ENCODE assay signal across 7 cellular contexts in genomic region chr7:101125989-101126650, GRCh38. TPM values are rescaled to one million over a fixed set of nuclear protein-coding genes. Genes with fewer than 3 reads are reported as not detected.
DNase-seq lines count a peak whose midpoint lies in the region; ATAC-seq, FAIRE-seq and TF ChIP-seq lines count a peak whose summit lies in the region.

No MANE protein-coding gene starts in this region.

- peaks cover 2% of the 10 kb centered on the region for H3K9me1 ChIP-seq in keratinocyte (ENCODE audit: control insufficient read depth, extremely low read depth, insufficient read depth, low read length)

- H3K27ac ChIP-seq in keratinocyte (ENCODE audit: control insufficient read depth, insufficient read depth, low read length): peak overlapping the region; percentile 88
- H3K27ac ChIP-seq in stomach smooth muscle (ENCODE audit: low read length): no peak overlapping the region

- H3K4me3 ChIP-seq in keratinocyte (ENCODE audit: control insufficient read depth in 2 of 3, extremely low read depth in 1 of 3, insufficient read depth in 2 of 3, low read depth in 1 of 3, low read length in 3 of 3): peak overlapping the region in 2 of 3 experiments; percentile 2 to 86
- H3K4me3 ChIP-seq in stomach smooth muscle (ENCODE audit: low read length in 2 of 2): peak overlapping the region; percentile 62 to 70

- no peak for TF ChIP-seq CTCF in keratinocyte (optimal IDR thresholded peaks at IDR 0.05 in 1 of 3, IDR thresholded peaks at IDR 0.05 in 1 of 3, conservative IDR thresholded peaks at IDR 0.05 in 1 of 3; ENCODE audit: extremely low read depth in 1 of 3, insufficient read depth in 2 of 3, low read length in 3 of 3)

- H3K9me3 ChIP-seq in keratinocyte (ENCODE audit: control insufficient read depth, low read depth, low read length) (no peaks in the 10 kb centered on the region), stomach smooth muscle (ENCODE audit: control insufficient read depth in 2 of 2, low read length in 2 of 2) (no peaks in the 10 kb centered on the region)

- peak overlapping the region; percentile 58 for H2AFZ ChIP-seq in keratinocyte (ENCODE audit: control insufficient read depth, low read length)

- dilution Hi-C loops in keratinocyte (cut with MboI; ENCODE audit: extremely low pct_ligation_motif_present, low sequenced_read_pairs): no loop called here

- H3K4me1 ChIP-seq in keratinocyte (ENCODE audit: control insufficient read depth, extremely low read depth, insufficient read depth, low read length): peaks cover 49% of the 10 kb centered on the region
- H3K4me1 ChIP-seq in stomach smooth muscle (ENCODE audit: control insufficient read depth, insufficient read depth, low read length): peaks cover 41% of the 10 kb centered on the region

- DNase-seq in keratinocyte (ENCODE audit: low read depth, low spot score) (no peak), HTR-8/SVneo (ENCODE audit: insufficient read length, low spot score) (no peak)
- DNase-seq in effector CD4-positive, alpha-beta T cell: no peak

- H3K36me3 ChIP-seq in keratinocyte (ENCODE audit: control insufficient read depth in 2 of 2, extremely low read depth in 1 of 2, insufficient read depth in 2 of 2, low read length in 2 of 2) (peaks cover 13 to 23% of the 10 kb centered on the region in 2 experiments), stomach smooth muscle (ENCODE audit: control insufficient read depth in 2 of 2, insufficient read depth in 2 of 2, low read length in 2 of 2) (no peaks in the 10 kb centered on the region)

- peaks cover 24% of the 10 kb centered on the region for H3K4me1 Mint-ChIP-seq in activated T-helper 17 cell treated with anti-CD3 and anti-CD28 coated beads, Interleukin-2, amount 50 U/mL, for 72 hours

- peaks cover 17% of the 10 kb centered on the region for H3K79me2 ChIP-seq in keratinocyte (ENCODE audit: control insufficient read depth, insufficient read depth, low read length)

- peak; percentile 57 for ATAC-seq in GM19324 (IDR thresholded peaks at IDR 0.05; ENCODE audit: low FRiP score, unreplicated experiment)
- ATAC-seq in HG03520 (IDR thresholded peaks at IDR 0.05; ENCODE audit: unreplicated experiment): peak; percentile 44
- ATAC-seq in activated T-helper 17 cell treated with anti-CD3 and anti-CD28 coated beads, Interleukin-2, amount 50 U/mL, for 72 hours (replicated peaks): peak; percentile 31

- H3K36me3 Mint-ChIP-seq in activated T-helper 17 cell treated with anti-CD3 and anti-CD28 coated beads, Interleukin-2, amount 50 U/mL, for 72 hours (ENCODE audit: low read depth): no peaks in the 10 kb centered on the region

- peak overlapping the region; percentile 65 for H3K4me3 Mint-ChIP-seq in activated T-helper 17 cell treated with anti-CD3 and anti-CD28 coated beads, Interleukin-2, amount 50 U/mL, for 72 hours

- no peak overlapping the region for H3K27ac Mint-ChIP-seq in activated T-helper 17 cell treated with anti-CD3 and anti-CD28 coated beads, Interleukin-2, amount 50 U/mL, for 72 hours

- no peaks in the 10 kb centered on the region for H3K9me3 Mint-ChIP-seq in activated T-helper 17 cell treated with anti-CD3 and anti-CD28 coated beads, Interleukin-2, amount 50 U/mL, for 72 hours

- peaks cover 50% of the 10 kb centered on the region for H3K27me3 Mint-ChIP-seq in activated T-helper 17 cell treated with anti-CD3 and anti-CD28 coated beads, Interleukin-2, amount 50 U/mL, for 72 hours

- H3K9ac ChIP-seq in keratinocyte (ENCODE audit: control insufficient read depth, extremely low read depth, insufficient read depth, low read length) (peak overlapping the region; percentile 83), stomach smooth muscle (ENCODE audit: low read length in 2 of 2) (peak overlapping the region; percentile 38 to 51)

- H3K27me3 ChIP-seq in keratinocyte (ENCODE audit: control insufficient read depth, extremely low read depth, insufficient read depth, low read length): no peaks in the 10 kb centered on the region
- no peaks in the 10 kb centered on the region for H3K27me3 ChIP-seq in stomach smooth muscle (ENCODE audit: control insufficient read depth in 1 of 2, insufficient read depth in 2 of 2, low read length in 2 of 2)

- FAIRE-seq in keratinocyte (lab: Jason Lieb, UNC) (no peak), HTR-8/SVneo (lab: Jason Lieb, UNC) (no peak)

- H4K20me1 ChIP-seq in keratinocyte (ENCODE audit: control insufficient read depth, extremely low read depth, insufficient read depth, low read length): peaks cover 5% of the 10 kb centered on the region

- H3K4me2 ChIP-seq in keratinocyte (ENCODE audit: control insufficient read depth, extremely low read depth, insufficient read depth, low read depth, low read length): peak overlapping the region; percentile 93

RNA-seq across cellular contexts. Expression of gene SERPINE1, which starts 0.8 kb away (rescaled TPM):
- total RNA-seq in activated T-helper 17 cell treated with anti-CD3 and anti-CD28 coated beads, Interleukin-2, amount 50 U/mL, for 72 hours: 1 to 10 TPM in 1 of 2 donors, under 1 TPM in 1; 0.30 to 4.5 TPM
- polyA plus RNA-seq in keratinocyte: 522 to 820 TPM (median 808 TPM) in 3 replicates
- 34.7 TPM for polyA plus RNA-seq in keratinocyte (2011; ENCODE audit: low read depth)
- 285 and 359 TPM in 2 replicates for polyA plus RNA-seq in keratinocyte (2011; cell fraction: cytosol; rRNA removed)
- 835 and 1,052 TPM in 2 replicates for polyA plus RNA-seq in keratinocyte (2011; cell fraction: nucleus; rRNA removed)
- 93.7 and 469 TPM in 2 replicates for polyA plus RNA-seq in keratinocyte (2012; ENCODE audit: low replicate concordance)
- 678 to 1,056 TPM (median 837 TPM) in 3 replicates for polyA minus RNA-seq in keratinocyte
- polyA minus RNA-seq in keratinocyte (2011; cell fraction: cytosol; rRNA and poly(A)+ RNA removed): 628 TPM
- polyA minus RNA-seq in keratinocyte (2011; cell fraction: nucleus; rRNA and poly(A)+ RNA removed): 723 and 866 TPM in 2 replicates

RNA-seq across cellular contexts. Expression of gene AP1S1, which starts 28.2 kb away (rescaled TPM):
- 10 to 100 TPM; 27.4 to 59.8 TPM for total RNA-seq in activated T-helper 17 cell treated with anti-CD3 and anti-CD28 coated beads, Interleukin-2, amount 50 U/mL, for 72 hours
- polyA plus RNA-seq in keratinocyte: 279 to 310 TPM (median 289 TPM) in 3 replicates
- 177 TPM for polyA plus RNA-seq in keratinocyte (2011; ENCODE audit: low read depth)
- polyA plus RNA-seq in keratinocyte (2011; cell fraction: cytosol; rRNA removed): 272 and 352 TPM in 2 replicates
- polyA plus RNA-seq in keratinocyte (2011; cell fraction: nucleus; rRNA removed): 191 and 237 TPM in 2 replicates
- 194 and 251 TPM in 2 replicates for polyA plus RNA-seq in keratinocyte (2012; ENCODE audit: low replicate concordance)
- polyA minus RNA-seq in keratinocyte: 89.4 to 186 TPM (median 148 TPM) in 3 replicates
- 164 TPM for polyA minus RNA-seq in keratinocyte (2011; cell fraction: cytosol; rRNA and poly(A)+ RNA removed)
- polyA minus RNA-seq in keratinocyte (2011; cell fraction: nucleus; rRNA and poly(A)+ RNA removed): 32.7 and 46.5 TPM in 2 replicates

RNA-seq across cellular contexts. Expression of gene VGF, which starts 39.2 kb away (rescaled TPM):
- total RNA-seq in activated T-helper 17 cell treated with anti-CD3 and anti-CD28 coated beads, Interleukin-2, amount 50 U/mL, for 72 hours: under 1 TPM; 0.13 to 0.48 TPM
- polyA plus RNA-seq in keratinocyte: 0.04 to 0.06 TPM in 2 of 3 replicates, not detected in the other
- 0.16 TPM for polyA plus RNA-seq in keratinocyte (2011; ENCODE audit: low read depth)
- polyA plus RNA-seq in keratinocyte (2011; cell fraction: cytosol; rRNA removed): 0.12 TPM in 1 of 2 replicates, not detected in the other
- polyA plus RNA-seq in keratinocyte (2011; cell fraction: nucleus; rRNA removed): 0.13 TPM in 1 of 2 replicates, not detected in the other
- polyA plus RNA-seq in keratinocyte (2012; ENCODE audit: low replicate concordance): 0.15 and 0.55 TPM in 2 replicates
- not detected in 3 replicates for polyA minus RNA-seq in keratinocyte
- polyA minus RNA-seq in keratinocyte (2011; cell fraction: cytosol; rRNA and poly(A)+ RNA removed): not detected
- not detected in 2 replicates for polyA minus RNA-seq in keratinocyte (2011; cell fraction: nucleus; rRNA and poly(A)+ RNA removed)

RNA-seq across cellular contexts. Expression of gene TRIM56, which starts 40.8 kb away (rescaled TPM):
- total RNA-seq in activated T-helper 17 cell treated with anti-CD3 and anti-CD28 coated beads, Interleukin-2, amount 50 U/mL, for 72 hours: 10 to 100 TPM; 45.4 to 55.5 TPM
- polyA plus RNA-seq in keratinocyte: 3.0 to 3.9 TPM (median 3.6 TPM) in 3 replicates
- polyA plus RNA-seq in keratinocyte (2011; ENCODE audit: low read depth): 3.5 TPM
- polyA plus RNA-seq in keratinocyte (2011; cell fraction: cytosol; rRNA removed): 1.9 and 2.2 TPM in 2 replicates
- polyA plus RNA-seq in keratinocyte (2011; cell fraction: nucleus; rRNA removed): 10.0 and 14.9 TPM in 2 replicates
- polyA plus RNA-seq in keratinocyte (2012; ENCODE audit: low replicate concordance): 6.4 and 13.0 TPM in 2 replicates
- polyA minus RNA-seq in keratinocyte: 3.2 to 11.9 TPM (median 7.8 TPM) in 3 replicates
- polyA minus RNA-seq in keratinocyte (2011; cell fraction: cytosol; rRNA and poly(A)+ RNA removed): 8.6 TPM
- 6.0 and 10.9 TPM in 2 replicates for polyA minus RNA-seq in keratinocyte (2011; cell fraction: nucleus; rRNA and poly(A)+ RNA removed)

RNA-seq across cellular contexts. Expression of gene NAT16, which starts 54.0 kb away (rescaled TPM):
- total RNA-seq in activated T-helper 17 cell treated with anti-CD3 and anti-CD28 coated beads, Interleukin-2, amount 50 U/mL, for 72 hours: not detected
- polyA plus RNA-seq in keratinocyte: not detected in 3 replicates
- not detected for polyA plus RNA-seq in keratinocyte (2011; ENCODE audit: low read depth)
- not detected in 2 replicates for polyA plus RNA-seq in keratinocyte (2011; cell fraction: cytosol; rRNA removed)
- not detected in 2 replicates for polyA plus RNA-seq in keratinocyte (2011; cell fraction: nucleus; rRNA removed)
- not detected in 2 replicates for polyA plus RNA-seq in keratinocyte (2012; ENCODE audit: low replicate concordance)
- polyA minus RNA-seq in keratinocyte: not detected in 3 replicates
- polyA minus RNA-seq in keratinocyte (2011; cell fraction: cytosol; rRNA and poly(A)+ RNA removed): not detected
- polyA minus RNA-seq in keratinocyte (2011; cell fraction: nucleus; rRNA and poly(A)+ RNA removed): not detected in 2 replicates
